In genomic region chr7:40551685-40552576, GRCh38 we compare ENCODE assay signal across 9 cellular contexts.
DNase-seq lines count a peak whose midpoint lies in the region; ATAC-seq and TF ChIP-seq lines count a peak whose summit lies in the region.
"Had no signal": no experiment of that assay in that cellular context is flagged by ENCODE, and none has a peak within 500 bp of the region (broad histone marks: within the 10 kb centered on the region; RNA-seq: fewer than 3 reads in every experiment).

No MANE protein-coding gene starts in this region.

- H3K9me3 ChIP-seq in left ventricle myocardium inferior (replicated peaks) (no peaks in the 10 kb centered on the region), T-helper 17 cell (ENCODE audit: control insufficient read depth, low read length, poor library complexity, severe bottlenecking) (no peaks in the 10 kb centered on the region), lower lobe of right lung (no peaks in the 10 kb centered on the region)

- H3K36me3 ChIP-seq in left ventricle myocardium inferior (no peaks in the 10 kb centered on the region), lower lobe of right lung (no peaks in the 10 kb centered on the region)

- H3K27me3 Mint-ChIP-seq in T-helper 17 cell, result no peaks in the 10 kb centered on the region
- H3K27me3 Mint-ChIP-seq: CD4-positive, CD25-positive, alpha-beta regulatory T cell had no signal

- no peak for TF ChIP-seq CTCF in left ventricle myocardium inferior (IDR thresholded peaks at IDR 0.05; ENCODE audit: borderline replicate concordance)
- no peak for TF ChIP-seq CTCF in lower lobe of right lung (IDR thresholded peaks at IDR 0.05)

- H3K27me3 ChIP-seq in left ventricle myocardium inferior (ENCODE audit: low read depth) (no peaks in the 10 kb centered on the region), lower lobe of right lung (ENCODE audit: low read depth) (no peaks in the 10 kb centered on the region)

- H3K27ac ChIP-seq in left ventricle myocardium inferior (replicated peaks) (no peak overlapping the region), lower lobe of right lung (no peak overlapping the region)

- DNase-seq in Right ventricle myocardium inferior (ENCODE audit: missing footprints) (no peak), left ventricle myocardium inferior (no peak), T-helper 17 cell (no peak), lower lobe of right lung (peak; percentile 61), NCI-H2107 treated with DMSO at 0.1 percent for 48 hours (lab: John Stamatoyannopoulos, UW; ENCODE audit: unreplicated experiment) (no peak), DMS153 treated with DMSO at 0.1 percent for 48 hours (lab: John Stamatoyannopoulos, UW; ENCODE audit: unreplicated experiment) (no peak), DMS53 (lab: John Stamatoyannopoulos, UW) (no peak)

- ATAC-seq in Right ventricle myocardium inferior, result peak; percentile 42
- ATAC-seq in HG03095 (IDR thresholded peaks at IDR 0.05; ENCODE audit: unreplicated experiment), result peak; percentile 78
- ATAC-seq in T-helper 17 cell, result peak; percentile 49
- ATAC-seq in lower lobe of right lung, result peak; percentile 77 to 86

- H3K4me3 Mint-ChIP-seq in T-helper 17 cell, result no peak overlapping the region
- H3K4me3 Mint-ChIP-seq: CD4-positive, CD25-positive, alpha-beta regulatory T cell had no signal

- no peaks in the 10 kb centered on the region for H3K4me1 ChIP-seq in left ventricle myocardium inferior
- no peaks in the 10 kb centered on the region for H3K4me1 ChIP-seq in lower lobe of right lung

- H3K4me3 ChIP-seq in left ventricle myocardium inferior (no peak overlapping the region), lower lobe of right lung (no peak overlapping the region)

- no peak overlapping the region for H3K27ac Mint-ChIP-seq in T-helper 17 cell
- H3K27ac Mint-ChIP-seq: CD4-positive, CD25-positive, alpha-beta regulatory T cell had no signal

- intact Hi-C loops in Right ventricle myocardium inferior (cut with DNase I), result no loop called here
- intact Hi-C loops in left ventricle myocardium inferior (cut with micrococcal nuclease), result no loop called here
- intact Hi-C loops in lower lobe of right lung (cut with DNase I), result no loop called here

- H3K36me3 Mint-ChIP-seq in T-helper 17 cell (ENCODE audit: low read depth), result no peaks in the 10 kb centered on the region
- H3K36me3 Mint-ChIP-seq: CD4-positive, CD25-positive, alpha-beta regulatory T cell had no signal

- no peaks in the 10 kb centered on the region for H3K4me1 Mint-ChIP-seq in T-helper 17 cell
- H3K4me1 Mint-ChIP-seq: CD4-positive, CD25-positive, alpha-beta regulatory T cell had no signal
